Comparison of ENCODE assay signal across 29 cellular contexts in the genomic region with DNA sequence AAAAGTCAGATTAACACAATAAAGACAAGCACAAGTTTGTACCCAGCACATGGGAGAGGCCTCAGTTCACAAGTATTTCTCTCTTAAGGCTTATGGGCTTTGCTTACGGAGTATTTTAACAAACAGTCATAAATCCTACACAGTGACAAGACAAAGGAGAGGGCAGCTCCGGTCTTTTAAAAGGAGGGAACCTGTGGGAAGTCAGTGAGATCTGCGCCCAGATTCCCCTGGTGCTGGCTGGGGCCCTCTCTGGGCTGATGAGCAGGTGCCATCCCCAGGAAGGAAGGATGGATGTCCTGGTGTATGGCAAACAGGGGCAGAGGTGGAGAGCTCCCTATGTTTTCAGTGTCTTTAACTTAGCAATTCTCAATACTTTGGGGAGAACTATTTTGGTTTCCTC.
"Had no signal": no experiment of that assay in that cellular context is flagged by ENCODE, and none has a peak within 500 bp of the region (broad histone marks: within the 10 kb centered on the region; RNA-seq: fewer than 3 reads in every experiment).

No MANE protein-coding gene starts in this region.

- H3K4me2 ChIP-seq: hepatocyte had no signal

- H3K27ac ChIP-seq: hepatocyte, left lung, lower lobe of right lung, pancreas, prostate gland, sigmoid colon, spleen, suprapubic skin, thoracic aorta, tibial artery, upper lobe of right lung had no signal

- H3K36me3 ChIP-seq: left lung, lower lobe of right lung, pancreas, prostate gland, sigmoid colon, spleen, suprapubic skin, thoracic aorta, tibial artery, upper lobe of right lung had no signal

- H3K4me3 Mint-ChIP-seq: naive thymus-derived CD4-positive, alpha-beta T cell; natural killer cell treated with Interleukin-12 subunit alpha and Interleukin-12 subunit beta and Interleukin-15 and Interleukin-18, amount 100 ng/mL, for 72 hours; stimulated activated effector memory CD8-positive, alpha-beta T cell treated with anti-CD3 and anti-CD28 coated beads, Interleukin-12 subunit alpha, Interleukin-12 subunit beta, amount 100 ng/mL, for 72 hours; stimulated activated naive CD8-positive, alpha-beta T cell treated with anti-CD3 and anti-CD28 coated beads, Interleukin-15, Interleukin-2, amounts not matched to agents 100 ng/mL and 50 ng/mL, for 24 hours had no signal

- H2AFZ ChIP-seq: hepatocyte had no signal

- H3K4me1 Mint-ChIP-seq: naive thymus-derived CD4-positive, alpha-beta T cell; stimulated activated effector memory CD8-positive, alpha-beta T cell treated with anti-CD3 and anti-CD28 coated beads, Interleukin-12 subunit alpha, Interleukin-12 subunit beta, amount 100 ng/mL, for 72 hours had no signal

- H3K27me3 Mint-ChIP-seq: naive thymus-derived CD4-positive, alpha-beta T cell; natural killer cell treated with Interleukin-12 subunit alpha and Interleukin-12 subunit beta and Interleukin-15 and Interleukin-18, amount 100 ng/mL, for 72 hours; stimulated activated naive CD8-positive, alpha-beta T cell treated with anti-CD3 and anti-CD28 coated beads, Interleukin-15, Interleukin-2, amounts not matched to agents 100 ng/mL and 50 ng/mL, for 24 hours had no signal

- H3K4me1 ChIP-seq: left lung, lower lobe of right lung, pancreas, prostate gland, sigmoid colon, spleen, suprapubic skin, tibial artery, upper lobe of right lung had no signal

- H3K79me2 ChIP-seq: hepatocyte had no signal

- ATAC-seq: left cardiac atrium; left lung; lower lobe of right lung; mucosa of descending colon; naive thymus-derived CD4-positive, alpha-beta T cell; natural killer cell treated with Interleukin-12 subunit alpha and Interleukin-12 subunit beta and Interleukin-15 and Interleukin-18, amount 100 ng/mL, for 72 hours; pancreas; right cardiac atrium; stimulated activated effector memory CD8-positive, alpha-beta T cell treated with anti-CD3 and anti-CD28 coated beads, Interleukin-12 subunit alpha, Interleukin-12 subunit beta, amount 100 ng/mL, for 72 hours; upper lobe of right lung had no signal

- H3K27me3 ChIP-seq: hepatocyte, left lung, pancreas, sigmoid colon, spleen, suprapubic skin, tibial artery, upper lobe of right lung had no signal

- H3K27ac Mint-ChIP-seq: naive thymus-derived CD4-positive, alpha-beta T cell; natural killer cell treated with Interleukin-12 subunit alpha and Interleukin-12 subunit beta and Interleukin-15 and Interleukin-18, amount 100 ng/mL, for 72 hours; stimulated activated effector memory CD8-positive, alpha-beta T cell treated with anti-CD3 and anti-CD28 coated beads, Interleukin-12 subunit alpha, Interleukin-12 subunit beta, amount 100 ng/mL, for 72 hours; stimulated activated naive CD8-positive, alpha-beta T cell treated with anti-CD3 and anti-CD28 coated beads, Interleukin-15, Interleukin-2, amounts not matched to agents 100 ng/mL and 50 ng/mL, for 24 hours had no signal

- H3K9me3 ChIP-seq: lower lobe of right lung, mucosa of descending colon, pancreas, prostate gland, suprapubic skin, thoracic aorta, upper lobe of right lung had no signal

- H3K4me3 ChIP-seq: hepatocyte, left lung, lower lobe of right lung, mucosa of descending colon, pancreas, prostate gland, sigmoid colon, spleen, suprapubic skin, thoracic aorta, tibial artery, upper lobe of right lung had no signal

- DNase-seq: kidney glomerular epithelial cell; left cardiac atrium; left lung; lower lobe of right lung; mammary epithelial cell; mesenchymal stem cell; midbrain; mucosa of descending colon; naive thymus-derived CD4-positive, alpha-beta T cell; nucleus accumbens; pancreas; posterior cingulate gyrus; retina; right cardiac atrium; sigmoid colon; small intestine; spleen; stimulated activated CD4-positive, alpha-beta T cell treated with anti-CD3 and anti-CD28 coated beads, Interleukin-4, amount 100 ng/mL, for 24 hours; stimulated activated naive CD4-positive, alpha-beta T cell; tibial artery; trophoblast cell; upper lobe of right lung had no signal

- H3K36me3 Mint-ChIP-seq: natural killer cell treated with Interleukin-12 subunit alpha and Interleukin-12 subunit beta and Interleukin-15 and Interleukin-18, amount 100 ng/mL, for 72 hours; stimulated activated effector memory CD8-positive, alpha-beta T cell treated with anti-CD3 and anti-CD28 coated beads, Interleukin-12 subunit alpha, Interleukin-12 subunit beta, amount 100 ng/mL, for 72 hours had no signal
